ENCODE assay signal across 20 cellular contexts in the genomic region with DNA sequence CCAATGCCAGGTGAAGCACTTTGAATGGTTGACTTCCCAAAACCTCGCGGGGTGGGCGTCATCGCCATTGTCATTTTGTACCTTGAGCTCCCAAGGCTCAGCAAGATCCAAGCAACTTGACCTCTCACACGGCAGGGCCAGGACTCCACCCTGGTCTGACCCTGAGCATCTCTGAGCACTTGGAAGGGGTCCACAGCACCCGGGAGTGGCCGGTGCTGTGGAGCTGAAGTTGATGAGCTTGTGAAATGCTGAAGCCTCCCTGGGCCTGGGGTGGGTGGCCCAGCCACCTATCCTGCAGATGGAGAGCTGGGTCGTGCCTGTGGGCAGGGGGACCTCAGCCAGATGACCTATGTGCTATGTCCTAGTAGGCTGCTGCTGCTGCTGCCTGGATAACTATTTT.
"Had no signal": no experiment of that assay in that cellular context is flagged by ENCODE, and none has a peak within 500 bp of the region (broad histone marks: within the 10 kb centered on the region; RNA-seq: fewer than 3 reads in every experiment).

No MANE protein-coding gene starts in this region.

- H2AFZ ChIP-seq: parathyroid adenoma had no signal

- H3K27ac ChIP-seq: colonic mucosa, epithelial cell of prostate, gastrocnemius medialis, lower lobe of right lung, neutrophil, parathyroid adenoma, right atrium auricular region, skin epidermis, thyroid gland had no signal

- H3K9me3 ChIP-seq: colonic mucosa, gastrocnemius medialis, lower lobe of right lung, mucosa of descending colon, neutrophil, right atrium auricular region, thyroid gland had no signal

- H3K4me3 ChIP-seq: colonic mucosa, gastrocnemius medialis, lower lobe of right lung, mucosa of descending colon, right atrium auricular region, skin epidermis, thyroid gland had no signal

- ATAC-seq: esophagus mucosa; gastrocnemius medialis; left ventricle myocardium superior; lower lobe of right lung; mucosa of descending colon; natural killer cell treated with Interleukin-12 subunit alpha and Interleukin-12 subunit beta and Interleukin-15 and Interleukin-18, amount 100 ng/mL, for 72 hours; stimulated activated naive B cell treated with anti-CD40 and anti-IgM and Interleukin-4, amounts not matched to agents 10 μg/mL and 1 μg/mL and 100 μg/mL, for 72 hours had no signal

- DNase-seq: colonic mucosa; effector CD8-positive, alpha-beta T cell; endodermal cell; gastrocnemius medialis; left ventricle myocardium superior; lower lobe of right lung; mucosa of descending colon; naive B cell; stimulated activated CD4-positive, alpha-beta T cell treated with anti-CD3 and anti-CD28 coated beads, Interleukin-15, amount 100 ng/mL, for 24 hours; stimulated activated CD4-positive, alpha-beta T cell treated with anti-CD3 and anti-CD28 coated beads, Interleukin-2, amount 100 ng/mL, for 48 hours; stimulated activated naive B cell treated with anti-CD40 and anti-IgM and Interleukin-4, amounts not matched to agents 10 μg/mL and 1 μg/mL and 100 μg/mL, for 72 hours; thyroid gland; trophoblast cell had no signal

- H3K36me3 ChIP-seq: colonic mucosa, gastrocnemius medialis, lower lobe of right lung, neutrophil, right atrium auricular region, thyroid gland had no signal

- H3K27me3 ChIP-seq: colonic mucosa, right atrium auricular region, thyroid gland had no signal

- H3K9ac ChIP-seq: parathyroid adenoma had no signal

- H3K4me1 ChIP-seq: colonic mucosa, gastrocnemius medialis, parathyroid adenoma, thyroid gland had no signal
